ENCODE assay signal across 7 cellular contexts in the genomic region with DNA sequence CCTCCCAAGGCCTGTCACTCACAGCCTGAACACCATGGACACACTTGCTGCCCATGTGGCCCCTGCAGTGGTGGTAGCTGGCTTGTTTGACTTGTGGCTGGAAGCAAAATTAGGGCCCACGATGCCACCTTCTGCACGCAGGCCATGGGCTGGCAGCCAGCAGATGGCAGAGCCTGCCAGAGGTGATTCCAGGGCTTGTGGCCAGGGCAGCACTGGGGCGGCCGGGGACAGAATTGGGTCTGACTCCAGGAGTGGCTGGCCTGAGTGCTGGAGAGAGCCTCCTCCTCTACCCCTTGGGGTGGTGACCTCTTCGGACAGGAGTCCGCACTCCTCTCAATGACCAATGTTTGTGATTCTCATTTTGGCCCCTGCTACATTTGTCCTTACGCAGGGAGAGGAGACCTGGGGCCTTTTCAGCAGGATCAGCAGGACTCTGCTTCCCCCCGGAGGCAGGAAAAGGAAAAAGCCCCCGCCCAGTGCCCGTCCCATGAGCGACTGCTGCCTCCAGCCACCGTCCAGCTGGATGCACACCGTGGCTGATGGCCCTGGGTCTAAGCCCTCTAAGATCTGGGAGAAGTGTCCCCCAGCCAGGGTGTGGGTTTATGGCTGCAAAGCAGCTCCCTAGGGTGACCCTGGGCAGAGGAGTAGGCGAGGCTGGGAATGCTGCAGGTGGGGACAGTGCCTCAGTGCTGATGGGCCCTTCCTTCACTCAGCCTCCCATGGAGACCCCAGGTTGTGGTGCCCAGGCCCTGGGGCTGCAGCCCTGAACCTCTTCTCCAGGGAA. TPM values are rescaled to one million over a fixed set of nuclear protein-coding genes. Genes with fewer than 3 reads are reported as not detected.
DNase-seq lines count a peak whose midpoint lies in the region; ATAC-seq, FAIRE-seq and TF ChIP-seq lines count a peak whose summit lies in the region.

No MANE protein-coding gene starts in this region.

- H3K27me3 ChIP-seq in naive thymus-derived CD4-positive, alpha-beta T cell (ENCODE audit: control insufficient read depth in 2 of 2, insufficient read depth in 2 of 2, low read length in 2 of 2) = no peaks in the 10 kb centered on the region

- no peaks in the 10 kb centered on the region for H3K36me3 ChIP-seq in naive thymus-derived CD4-positive, alpha-beta T cell (ENCODE audit: control insufficient read depth in 2 of 3, insufficient read depth in 3 of 3, low read length in 3 of 3)

- ATAC-seq in naive thymus-derived CD4-positive, alpha-beta T cell = no peak
- ATAC-seq in GM18502 (IDR thresholded peaks at IDR 0.05; ENCODE audit: poor library complexity, unreplicated experiment) (no peak), GM19397 (IDR thresholded peaks at IDR 0.05; ENCODE audit: unreplicated experiment) (no peak)

- H3K4me3 ChIP-seq in epithelial cell of proximal tubule (ENCODE audit: low read depth, low read length) = no peak overlapping the region
- peak overlapping the region; percentile 24 for H3K4me3 ChIP-seq in naive thymus-derived CD4-positive, alpha-beta T cell (ENCODE audit: low read length)

- peak overlapping the region; percentile 91 for H3K27ac Mint-ChIP-seq in T-helper 2 cell treated with Interferon-gamma antibody and Interleukin-4, amounts not matched to agents 5 μg/mL and 100 μg/mL, for 36 hours
- H3K27ac Mint-ChIP-seq in naive thymus-derived CD4-positive, alpha-beta T cell = peak overlapping the region; percentile 73 to 99 (median 96)

- FAIRE-seq in HTR-8/SVneo (lab: Jason Lieb, UNC) = no peak

- peaks cover 5% of the 10 kb centered on the region for H3K9me3 Mint-ChIP-seq in T-helper 2 cell treated with Interferon-gamma antibody and Interleukin-4, amounts not matched to agents 5 μg/mL and 100 μg/mL, for 36 hours
- peaks cover 0 to 6% (median 0%) of the 10 kb centered on the region in 11 donors for H3K9me3 Mint-ChIP-seq in naive thymus-derived CD4-positive, alpha-beta T cell

- H3K4me1 Mint-ChIP-seq in T-helper 2 cell treated with Interferon-gamma antibody and Interleukin-4, amounts not matched to agents 5 μg/mL and 100 μg/mL, for 36 hours (ENCODE audit: low read depth) = peaks cover 60% of the 10 kb centered on the region
- H3K4me1 Mint-ChIP-seq in naive thymus-derived CD4-positive, alpha-beta T cell = peaks cover 33 to 83% (median 78%) of the 10 kb centered on the region in 7 donors

- DNase-seq in DMS 273 treated with DMSO at 0.1 percent for 48 hours (lab: John Stamatoyannopoulos, UW) = peak; percentile 52
- DNase-seq in HTR-8/SVneo (ENCODE audit: insufficient read length, low spot score) = peak; percentile 72
- peak; percentile 29 for DNase-seq in T-helper 2 cell treated with Interferon-gamma antibody and Interleukin-4, amounts not matched to agents 5 μg/mL and 100 μg/mL, for 36 hours (ENCODE audit: low spot score)
- DNase-seq in epithelial cell of proximal tubule (ENCODE audit: low read depth) = no peak
- DNase-seq in naive thymus-derived CD4-positive, alpha-beta T cell = peak in 1 of 9 donors; percentile 54

- CTCF ChIA-PET in naive thymus-derived CD4-positive, alpha-beta T cell (lab: Charles Lee) = interaction anchor here (0.7 to 3.4 kb wide), 12 partner anchors 9 to 410 kb away, joined by 3 to 23 read pairs (median 5); a partner anchor contains a TSS

- H3K4me1 ChIP-seq in naive thymus-derived CD4-positive, alpha-beta T cell (ENCODE audit: control insufficient read depth in 2 of 2, insufficient read depth in 2 of 2, low read length in 2 of 2) = peaks cover 50 to 68% of the 10 kb centered on the region in 2 donors

- peak; percentile 72 for TF ChIP-seq CTCF in epithelial cell of proximal tubule (conservative IDR thresholded peaks at IDR 0.05; ENCODE audit: low read depth, low read length)

- no peaks in the 10 kb centered on the region for H3K9me3 ChIP-seq in naive thymus-derived CD4-positive, alpha-beta T cell (ENCODE audit: control insufficient read depth in 2 of 3, low read length in 3 of 3)

- intact Hi-C loops in naive thymus-derived CD4-positive, alpha-beta T cell (cut with micrococcal nuclease) = loop anchor here in 1 of 2 donors (1.0 kb wide), 1 partner anchor 8 kb away; no protein-coding TSS in a partner anchor

- H3K27ac ChIP-seq in naive thymus-derived CD4-positive, alpha-beta T cell (ENCODE audit: low read depth, low read length) = peak overlapping the region; percentile 70

- POLR2A ChIA-PET in naive thymus-derived CD4-positive, alpha-beta T cell (lab: Charles Lee) = interaction anchor here (0.6 to 7.3 kb wide), 14 partner anchors 9 to 241 kb away, joined by 3 to 86 read pairs (median 8); a partner anchor contains a TSS

- peaks cover 15% of the 10 kb centered on the region for H3K36me3 Mint-ChIP-seq in T-helper 2 cell treated with Interferon-gamma antibody and Interleukin-4, amounts not matched to agents 5 μg/mL and 100 μg/mL, for 36 hours (ENCODE audit: low read depth)
- H3K36me3 Mint-ChIP-seq in naive thymus-derived CD4-positive, alpha-beta T cell = peaks cover 0 to 14% (median 0%) of the 10 kb centered on the region in 5 donors

- peak overlapping the region; percentile 95 for H3K4me3 Mint-ChIP-seq in T-helper 2 cell treated with Interferon-gamma antibody and Interleukin-4, amounts not matched to agents 5 μg/mL and 100 μg/mL, for 36 hours
- peak overlapping the region; percentile 81 to 99 (median 96) for H3K4me3 Mint-ChIP-seq in naive thymus-derived CD4-positive, alpha-beta T cell

- H3K27me3 Mint-ChIP-seq in T-helper 2 cell treated with Interferon-gamma antibody and Interleukin-4, amounts not matched to agents 5 μg/mL and 100 μg/mL, for 36 hours (ENCODE audit: low read depth) = no peaks in the 10 kb centered on the region
- H3K27me3 Mint-ChIP-seq in naive thymus-derived CD4-positive, alpha-beta T cell = no peaks in the 10 kb centered on the region

RNA-seq across cellular contexts. Expression of a gene that starts 26.5 kb away (rescaled TPM):
- total RNA-seq in epithelial cell of proximal tubule = 25.0 and 29.8 TPM in 2 replicates
- 10 to 100 TPM; 24.6 to 40.5 (median 36.2) TPM for total RNA-seq in naive thymus-derived CD4-positive, alpha-beta T cell
- 10 to 100 TPM; 17.6 to 27.6 TPM for polyA plus RNA-seq in naive thymus-derived CD4-positive, alpha-beta T cell

RNA-seq across cellular contexts. Expression of a gene that starts 54.5 kb away (rescaled TPM):
- total RNA-seq in epithelial cell of proximal tubule = 33.6 and 122 TPM in 2 replicates
- 100 to 1,000 TPM in 3 of 5 experiments, 10 to 100 TPM in 2; 25.4 to 335 (median 135) TPM for total RNA-seq in naive thymus-derived CD4-positive, alpha-beta T cell
- 100 to 1,000 TPM in 1 of 2 donors, 10 to 100 TPM in 1; 80.4 to 219 TPM for polyA plus RNA-seq in naive thymus-derived CD4-positive, alpha-beta T cell
